ENCODE assay signal across 15 cellular contexts in genomic region chr1:217275617-217276398, GRCh38.
A peak's percentile ranks its signal among the peaks of the same experiment; 100 is the strongest.
DNase-seq lines count a peak whose midpoint lies in the region; ATAC-seq and TF ChIP-seq lines count a peak whose summit lies in the region.
"Had no signal": no experiment of that assay in that cellular context is flagged by ENCODE, and none has a peak within 500 bp of the region (broad histone marks: within the 10 kb centered on the region; RNA-seq: fewer than 3 reads in every experiment).

No MANE protein-coding gene starts in this region.

- peaks cover 28% of the 10 kb centered on the region for H3K4me1 ChIP-seq in parathyroid adenoma

- no peak overlapping the region for H3K4me3 ChIP-seq in parathyroid adenoma (ENCODE audit: low read depth, low read length)
- H3K4me3 ChIP-seq: SJCRH30 had no signal

- H3K9me3 Mint-ChIP-seq in activated naive CD4-positive, alpha-beta T cell treated with anti-CD3 and anti-CD28 coated beads for 36 hours: no peaks in the 10 kb centered on the region
- H3K9me3 Mint-ChIP-seq: activated CD4-positive, alpha-beta T cell treated with anti-CD3 and anti-CD28 coated beads, Interleukin-2, amount 10 ng/mL, durations not matched to agents 24 days and 14 days had no signal

- H3K27me3 ChIP-seq in parathyroid adenoma (ENCODE audit: control insufficient read depth, insufficient read depth, low read length): no peaks in the 10 kb centered on the region
- H3K27me3 ChIP-seq: SJCRH30 had no signal

- no peaks in the 10 kb centered on the region for H3K9me3 ChIP-seq in parathyroid adenoma (ENCODE audit: control insufficient read depth, low read length)
- H3K9me3 ChIP-seq: SJCRH30 had no signal

- CTCF ChIA-PET in RWPE1 (lab: Yijun Ruan, JAX): no interaction called here
- CTCF ChIA-PET in activated naive CD4-positive, alpha-beta T cell treated with anti-CD3 and anti-CD28 coated beads for 36 hours (lab: Charles Lee): no interaction called here

- POLR2A ChIA-PET in RWPE1 (lab: Yijun Ruan, JAX; ENCODE audit: low non-redundant PET): no interaction called here

- no peaks in the 10 kb centered on the region for H3K27me3 Mint-ChIP-seq in activated naive CD4-positive, alpha-beta T cell treated with anti-CD3 and anti-CD28 coated beads for 36 hours (ENCODE audit: low read depth)
- H3K27me3 Mint-ChIP-seq: activated CD4-positive, alpha-beta T cell treated with anti-CD3 and anti-CD28 coated beads, Interleukin-2, amount 10 ng/mL, durations not matched to agents 24 days and 14 days; stimulated activated naive CD8-positive, alpha-beta T cell treated with anti-CD3 and anti-CD28 coated beads, Interleukin-15, Interleukin-2, amounts not matched to agents 100 ng/mL and 50 ng/mL, for 24 hours had no signal

- no peaks in the 10 kb centered on the region for H3K36me3 ChIP-seq in parathyroid adenoma (ENCODE audit: control insufficient read depth, insufficient read depth, low read length)
- H3K36me3 ChIP-seq: SJCRH30 had no signal

- H3K79me2 ChIP-seq in parathyroid adenoma: no peaks in the 10 kb centered on the region

- H3K4me1 Mint-ChIP-seq in activated naive CD4-positive, alpha-beta T cell treated with anti-CD3 and anti-CD28 coated beads for 36 hours (ENCODE audit: low read depth): no peaks in the 10 kb centered on the region
- H3K4me1 Mint-ChIP-seq: activated CD4-positive, alpha-beta T cell treated with anti-CD3 and anti-CD28 coated beads, Interleukin-2, amount 10 ng/mL, durations not matched to agents 24 days and 14 days had no signal

- TF ChIP-seq CTCF in RWPE1 (conservative IDR thresholded peaks at IDR 0.05; ENCODE audit: low read depth) (no peak), parathyroid adenoma (IDR thresholded peaks at IDR 0.05) (no peak)

- H2AFZ ChIP-seq in parathyroid adenoma: peak overlapping the region; percentile 72

- H3K36me3 Mint-ChIP-seq in activated naive CD4-positive, alpha-beta T cell treated with anti-CD3 and anti-CD28 coated beads for 36 hours (ENCODE audit: low read depth): no peaks in the 10 kb centered on the region

- intact Hi-C loops in activated naive CD4-positive, alpha-beta T cell treated with anti-CD3 and anti-CD28 coated beads for 36 hours (cut with micrococcal nuclease): no loop called here

- H3K4me3 Mint-ChIP-seq in activated naive CD4-positive, alpha-beta T cell treated with anti-CD3 and anti-CD28 coated beads for 36 hours: no peak overlapping the region
- H3K4me3 Mint-ChIP-seq: activated CD4-positive, alpha-beta T cell treated with anti-CD3 and anti-CD28 coated beads, Interleukin-2, amount 10 ng/mL, durations not matched to agents 24 days and 14 days; stimulated activated naive CD8-positive, alpha-beta T cell treated with anti-CD3 and anti-CD28 coated beads, Interleukin-15, Interleukin-2, amounts not matched to agents 100 ng/mL and 50 ng/mL, for 24 hours had no signal

- no peak overlapping the region for H3K27ac ChIP-seq in RWPE1
- peak overlapping the region; percentile 82 for H3K27ac ChIP-seq in epithelial cell of prostate
- peak overlapping the region; percentile 55 for H3K27ac ChIP-seq in parathyroid adenoma
- H3K27ac ChIP-seq: SJCRH30 had no signal

- DNase-seq in GM04504 (ENCODE audit: low read depth): peak; percentile 41
- peak; percentile 15 for DNase-seq in RWPE1 (ENCODE audit: low spot score)
- DNase-seq in epithelial cell of prostate (ENCODE audit: low read depth, low spot score): peak; percentile 10
- DNase-seq in NCI-H187 treated with DMSO at 0.1 percent for 48 hours (lab: John Stamatoyannopoulos, UW): no peak
- DNase-seq in activated naive CD4-positive, alpha-beta T cell treated with anti-CD3 and anti-CD28 coated beads for 36 hours: no peak
- DNase-seq in MV-4-11 (lab: John Stamatoyannopoulos, UW): no peak
- DNase-seq: activated CD4-positive, alpha-beta T cell treated with anti-CD3 and anti-CD28 coated beads, Interleukin-2, amount 10 ng/mL, durations not matched to agents 24 days and 14 days; activated gamma-delta T cell treated with Interleukin-2 at 50 U/mL for 16 hours; COR-L47; left cardiac atrium; NCI-H526 had no signal

- no peak for ATAC-seq in HG03139 (IDR thresholded peaks at IDR 0.05; ENCODE audit: unreplicated experiment)
- ATAC-seq: left cardiac atrium had no signal

- no peak overlapping the region for H3K9ac ChIP-seq in parathyroid adenoma

- no peak overlapping the region for H3K27ac Mint-ChIP-seq in activated naive CD4-positive, alpha-beta T cell treated with anti-CD3 and anti-CD28 coated beads for 36 hours
- H3K27ac Mint-ChIP-seq: activated CD4-positive, alpha-beta T cell treated with anti-CD3 and anti-CD28 coated beads, Interleukin-2, amount 10 ng/mL, durations not matched to agents 24 days and 14 days; stimulated activated naive CD8-positive, alpha-beta T cell treated with anti-CD3 and anti-CD28 coated beads, Interleukin-15, Interleukin-2, amounts not matched to agents 100 ng/mL and 50 ng/mL, for 24 hours had no signal

- H3K4me2 ChIP-seq in parathyroid adenoma (ENCODE audit: low read length): no peak overlapping the region

Comparison
In these comparisons a context has a peak if more than half of its experiments do, and no peak if none do; other contexts are left out.
1. DNase-seq: peak in GM04504 (single experiment), RWPE1 (single experiment) and epithelial cell of prostate (single experiment); none in NCI-H187 treated with DMSO at 0.1 percent for 48 hours (single experiment), activated naive CD4-positive, alpha-beta T cell treated with anti-CD3 and anti-CD28 coated beads for 36 hours (single experiment) and MV-4-11 (single experiment).